Comparison of ENCODE assay signal across 1 cellular context in the genomic region with DNA sequence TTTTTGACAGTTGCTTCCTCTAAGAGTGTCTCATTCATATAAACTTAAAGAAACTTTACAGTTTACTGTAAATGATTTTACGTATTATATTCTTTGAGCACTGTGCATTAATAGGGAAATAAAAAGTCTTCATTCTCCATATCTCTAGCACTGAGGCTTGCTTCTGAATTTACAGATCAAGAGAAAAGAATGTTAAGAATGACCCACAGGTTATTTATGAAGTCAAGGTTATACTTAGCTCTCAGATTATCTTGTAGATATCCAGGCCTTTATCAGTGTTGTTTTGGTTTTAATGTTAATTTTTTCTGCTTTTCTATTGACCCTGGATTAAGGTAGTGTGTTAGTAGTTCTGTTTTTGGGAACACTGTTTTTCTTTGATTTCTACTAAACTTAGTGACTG.
TF ChIP-seq lines count a peak whose summit lies in the region.

No MANE protein-coding gene starts in this region.

TF ChIP-seq in IMR-90, 13 proteins besides CTCF, POLR2A, EP300 and RAD21 (continued from another document):
- TF ChIP-seq RCOR1 (IDR thresholded peaks at IDR 0.05; ENCODE audit: insufficient replicate concordance, low read length) (no peak), MAZ (IDR thresholded peaks at IDR 0.05; ENCODE audit: borderline replicate concordance, low read depth, low read length) (no peak), USF2 (IDR thresholded peaks at IDR 0.05; ENCODE audit: low read depth, low read length) (no peak), MAFK (IDR thresholded peaks at IDR 0.05; ENCODE audit: low read depth, low read length) (no peak), NFE2L2 (IDR thresholded peaks at IDR 0.05; ENCODE audit: low read depth, low read length) (no peak), CEBPB (IDR thresholded peaks at IDR 0.05; ENCODE audit: low read depth, low read length) (no peak), MXI1 (IDR thresholded peaks at IDR 0.05; ENCODE audit: borderline replicate concordance, low read depth, low read length) (no peak), RFX5 (IDR thresholded peaks at IDR 0.05; ENCODE audit: low read depth, low read length) (no peak)
- TF ChIP-seq, protein P1, sequence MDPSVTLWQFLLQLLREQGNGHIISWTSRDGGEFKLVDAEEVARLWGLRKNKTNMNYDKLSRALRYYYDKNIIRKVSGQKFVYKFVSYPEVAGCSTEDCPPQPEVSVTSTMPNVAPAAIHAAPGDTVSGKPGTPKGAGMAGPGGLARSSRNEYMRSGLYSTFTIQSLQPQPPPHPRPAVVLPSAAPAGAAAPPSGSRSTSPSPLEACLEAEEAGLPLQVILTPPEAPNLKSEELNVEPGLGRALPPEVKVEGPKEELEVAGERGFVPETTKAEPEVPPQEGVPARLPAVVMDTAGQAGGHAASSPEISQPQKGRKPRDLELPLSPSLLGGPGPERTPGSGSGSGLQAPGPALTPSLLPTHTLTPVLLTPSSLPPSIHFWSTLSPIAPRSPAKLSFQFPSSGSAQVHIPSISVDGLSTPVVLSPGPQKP (IDR thresholded peaks at IDR 0.05; ENCODE audit: borderline replicate concordance, low read depth, low read length) = no peak
TF ChIP-seq in IMR-90: peak in this region for 0.
